9 cellular contexts compared by ENCODE assay signal in genomic region chr17:48995871-48996695, GRCh38. TPM values are rescaled to one million over a fixed set of nuclear protein-coding genes. Genes with fewer than 3 reads are reported as not detected.
DNase-seq lines count a peak whose midpoint lies in the region; ATAC-seq, FAIRE-seq and TF ChIP-seq lines count a peak whose summit lies in the region.
"Had no signal": no experiment of that assay in that cellular context is flagged by ENCODE, and none has a peak within 500 bp of the region (broad histone marks: within the 10 kb centered on the region; RNA-seq: fewer than 3 reads in every experiment).

No MANE protein-coding gene starts in this region.

- no peak for TF ChIP-seq POLR2A in endothelial cell of umbilical vein (IDR thresholded peaks at IDR 0.05; ENCODE audit: low read depth, low read length)

- no peaks in the 10 kb centered on the region for H3K36me3 Mint-ChIP-seq in activated CD4-positive, alpha-beta memory T cell treated with anti-CD3 and anti-CD28 coated beads for 36 hours
- H3K36me3 Mint-ChIP-seq in activated CD4-positive, alpha-beta memory T cell treated with anti-CD3 and anti-CD28 coated beads, Interleukin-2, amount 10 ng/mL, durations not matched to agents 7 days and 5 days (ENCODE audit: low read depth), result no peaks in the 10 kb centered on the region

- peaks cover 17% of the 10 kb centered on the region for H3K4me1 ChIP-seq in PC-9 (replicated peaks; ENCODE audit: insufficient read depth)
- H3K4me1 ChIP-seq in endothelial cell of umbilical vein (ENCODE audit: control insufficient read depth, extremely low read depth, insufficient read depth, low read length), result peaks cover 22% of the 10 kb centered on the region
- peaks cover 42% of the 10 kb centered on the region for H3K4me1 ChIP-seq in smooth muscle cell (ENCODE audit: low read depth)

- H3K4me2 ChIP-seq in PC-9 (peak overlapping the region; percentile 98), endothelial cell of umbilical vein (ENCODE audit: insufficient read depth, low read length) (peak overlapping the region; percentile 99), smooth muscle cell (peak overlapping the region; percentile 95)

- no peaks in the 10 kb centered on the region for H3K9me1 ChIP-seq in endothelial cell of umbilical vein (replicated peaks; ENCODE audit: control insufficient read depth, extremely low read depth, insufficient read depth, low read length)

- H3K27me3 ChIP-seq in PC-9 (ENCODE audit: insufficient read depth, low read depth) (no peaks in the 10 kb centered on the region), endothelial cell of umbilical vein (ENCODE audit: control insufficient read depth in 2 of 2, insufficient read depth in 2 of 2, low read length in 2 of 2) (peaks cover 22 to 46% of the 10 kb centered on the region in 2 experiments), smooth muscle cell (ENCODE audit: low read depth) (no peaks in the 10 kb centered on the region)

- H3K4me3 Mint-ChIP-seq in activated CD4-positive, alpha-beta memory T cell treated with anti-CD3 and anti-CD28 coated beads for 36 hours, result peak overlapping the region; percentile 49
- H3K4me3 Mint-ChIP-seq in activated CD4-positive, alpha-beta memory T cell treated with anti-CD3 and anti-CD28 coated beads, Interleukin-2, amount 10 ng/mL, durations not matched to agents 7 days and 5 days, result no peak overlapping the region

- H4K20me1 ChIP-seq in PC-9 (ENCODE audit: insufficient read depth), result no peaks in the 10 kb centered on the region; the same call in 1 of the 2 replicates
- H4K20me1 ChIP-seq in endothelial cell of umbilical vein (replicated peaks; ENCODE audit: control insufficient read depth, extremely low read depth, insufficient read depth, low read length), result no peaks in the 10 kb centered on the region
- H4K20me1 ChIP-seq in smooth muscle cell (ENCODE audit: low read depth), result peaks cover 10% of the 10 kb centered on the region

- intact Hi-C loops in activated CD4-positive, alpha-beta memory T cell treated with anti-CD3 and anti-CD28 coated beads for 36 hours (cut with micrococcal nuclease), result loop anchor here (10.0 kb wide), 1 partner anchor 271 kb away; the partner anchor contains the start of genes HOXB13, PRAC1 and PRAC2
- intact Hi-C loops in PC-9 (cut with micrococcal nuclease; ENCODE audit: unreplicated experiment) (loop anchor here (5.0 kb wide), 1 partner anchor 44 kb away; no protein-coding TSS in a partner anchor), endothelial cell of umbilical vein (cut with micrococcal nuclease) (loop anchor here (2.0 kb wide), 1 partner anchor 23 kb away; no protein-coding TSS in a partner anchor)

- H3K9me3 Mint-ChIP-seq in activated CD4-positive, alpha-beta memory T cell treated with anti-CD3 and anti-CD28 coated beads for 36 hours, result no peaks in the 10 kb centered on the region
- no peaks in the 10 kb centered on the region for H3K9me3 Mint-ChIP-seq in activated CD4-positive, alpha-beta memory T cell treated with anti-CD3 and anti-CD28 coated beads, Interleukin-2, amount 10 ng/mL, durations not matched to agents 7 days and 5 days

- peaks cover 30% of the 10 kb centered on the region for H3K4me1 Mint-ChIP-seq in activated CD4-positive, alpha-beta memory T cell treated with anti-CD3 and anti-CD28 coated beads for 36 hours (ENCODE audit: low read depth)
- peaks cover 31% of the 10 kb centered on the region for H3K4me1 Mint-ChIP-seq in activated CD4-positive, alpha-beta memory T cell treated with anti-CD3 and anti-CD28 coated beads, Interleukin-2, amount 10 ng/mL, durations not matched to agents 7 days and 5 days

- H3K9ac ChIP-seq in endothelial cell of umbilical vein (replicated peaks; ENCODE audit: extremely low read depth, insufficient read depth, low read length) (peak overlapping the region; percentile 92), smooth muscle cell (ENCODE audit: low read depth) (peak overlapping the region; percentile 71)

- H3K27ac ChIP-seq in PC-9 (no peak overlapping the region), endothelial cell of umbilical vein (ENCODE audit: insufficient read depth, low read depth, low read length) (no peak overlapping the region), smooth muscle cell (ENCODE audit: low read depth) (peak overlapping the region; percentile 84)
- H3K27ac ChIP-seq: skin epidermis had no signal

- no TSS peak for BruUV-seq in PC-9 (replicated peaks; lab: Mats Ljungman, UMichigan)
- no TSS peak for BruUV-seq in endothelial cell of umbilical vein (replicated peaks; lab: Mats Ljungman, UMichigan)

- peaks cover 37% of the 10 kb centered on the region for H3K79me2 ChIP-seq in PC-9 (ENCODE audit: low read depth)
- peaks cover 38% of the 10 kb centered on the region for H3K79me2 ChIP-seq in endothelial cell of umbilical vein (ENCODE audit: control insufficient read depth, insufficient read depth, low read length)
- H3K79me2 ChIP-seq in smooth muscle cell (ENCODE audit: low read depth), result peaks cover 75% of the 10 kb centered on the region

- dilution Hi-C loops in endothelial cell of umbilical vein (cut with MboI; ENCODE audit: extremely low pct_ligation_motif_present, low sequenced_read_pairs), result no loop called here

- no peaks in the 10 kb centered on the region for H3K9me2 ChIP-seq in PC-9 (ENCODE audit: insufficient read depth)

- CTCF ChIA-PET in activated CD4-positive, alpha-beta memory T cell treated with anti-CD3 and anti-CD28 coated beads for 36 hours (lab: Charles Lee), result no interaction called here
- CTCF ChIA-PET in activated CD4-positive, alpha-beta memory T cell treated with anti-CD3 and anti-CD28 coated beads, Interleukin-2, amount 10 ng/mL, durations not matched to agents 7 days and 5 days (lab: Charles Lee), result no interaction called here
- CTCF ChIA-PET in PC-9 (lab: Charles Lee) (no interaction called here), endothelial cell of umbilical vein (lab: Charles Lee) (interaction anchor here (1.1 to 9.9 kb wide), 4 partner anchors 8 to 42 kb away, joined by 4 to 133 read pairs (median 6); no protein-coding TSS in a partner anchor)

- no peak for DNase-seq in activated CD4-positive, alpha-beta memory T cell treated with anti-CD3 and anti-CD28 coated beads for 36 hours
- no peak for DNase-seq in activated CD4-positive, alpha-beta memory T cell treated with anti-CD3 and anti-CD28 coated beads, Interleukin-2, amount 10 ng/mL, durations not matched to agents 7 days and 5 days
- DNase-seq in PC-9 (no peak), endothelial cell of umbilical vein (ENCODE audit: low read depth, low spot score) (peak; percentile 47), smooth muscle cell (lab: John Stamatoyannopoulos, UW; ENCODE audit: unreplicated experiment) (peak; percentile 74), DMS153 (lab: John Stamatoyannopoulos, UW) (no peak), RPMI8226 (no peak)

- H2AFZ ChIP-seq in PC-9 (peak overlapping the region; percentile 96), endothelial cell of umbilical vein (ENCODE audit: low read depth, low read length) (peak overlapping the region; percentile 91), smooth muscle cell (ENCODE audit: low read depth) (peak overlapping the region; percentile 91)

- no peak overlapping the region for H3K27ac Mint-ChIP-seq in activated CD4-positive, alpha-beta memory T cell treated with anti-CD3 and anti-CD28 coated beads for 36 hours
- no peak overlapping the region for H3K27ac Mint-ChIP-seq in activated CD4-positive, alpha-beta memory T cell treated with anti-CD3 and anti-CD28 coated beads, Interleukin-2, amount 10 ng/mL, durations not matched to agents 7 days and 5 days

- H3F3A ChIP-seq in PC-9 (ENCODE audit: insufficient read depth, low read depth) (peaks cover 19% of the 10 kb centered on the region), smooth muscle cell (ENCODE audit: low read depth) (no peaks in the 10 kb centered on the region)

- POLR2A ChIA-PET in activated CD4-positive, alpha-beta memory T cell treated with anti-CD3 and anti-CD28 coated beads for 36 hours (lab: Charles Lee), result no interaction called here
- POLR2A ChIA-PET in activated CD4-positive, alpha-beta memory T cell treated with anti-CD3 and anti-CD28 coated beads, Interleukin-2, amount 10 ng/mL, durations not matched to agents 7 days and 5 days (lab: Charles Lee), result no interaction called here
- POLR2A ChIA-PET in PC-9 (lab: Charles Lee; ENCODE audit: unreplicated experiment), result interaction anchor here (0.7 kb wide), 1 partner anchor 16 kb away, joined by 5 read pairs; no protein-coding TSS in a partner anchor
- POLR2A ChIA-PET in endothelial cell of umbilical vein (lab: Charles Lee), result interaction anchor here (0.8 to 1.5 kb wide), 2 partner anchors 16 to 35 kb away, joined by 3 to 4 read pairs; no protein-coding TSS in a partner anchor

- ATAC-seq in GM18520 (IDR thresholded peaks at IDR 0.05; ENCODE audit: unreplicated experiment), result no peak

- H3K9me3 ChIP-seq in PC-9 (ENCODE audit: insufficient read depth, low read depth), result no peaks in the 10 kb centered on the region
- no peaks in the 10 kb centered on the region for H3K9me3 ChIP-seq in endothelial cell of umbilical vein (replicated peaks; ENCODE audit: control insufficient read depth, insufficient read depth, low read length)
- no peaks in the 10 kb centered on the region for H3K9me3 ChIP-seq in smooth muscle cell (replicated peaks; ENCODE audit: low read depth)

- peaks cover 68% of the 10 kb centered on the region for H3K27me3 Mint-ChIP-seq in activated CD4-positive, alpha-beta memory T cell treated with anti-CD3 and anti-CD28 coated beads for 36 hours
- peaks cover 79% of the 10 kb centered on the region for H3K27me3 Mint-ChIP-seq in activated CD4-positive, alpha-beta memory T cell treated with anti-CD3 and anti-CD28 coated beads, Interleukin-2, amount 10 ng/mL, durations not matched to agents 7 days and 5 days

- 0 out of 2 replicates have a peak, but pooled peaks cover 3% of the 10 kb centered on the region for H3K36me3 ChIP-seq in PC-9 (ENCODE audit: low read depth)
- no peaks in the 10 kb centered on the region for H3K36me3 ChIP-seq in endothelial cell of umbilical vein (ENCODE audit: control insufficient read depth in 2 of 2, extremely low read depth in 1 of 2, insufficient read depth in 2 of 2, low read length in 2 of 2)
- H3K36me3 ChIP-seq in smooth muscle cell (ENCODE audit: low read depth), result no peaks in the 10 kb centered on the region

- FAIRE-seq in endothelial cell of umbilical vein (lab: Jason Lieb, UNC), result no peak

- under 1% methylated on average over 56 of the region's 77 CpGs for WGBS in smooth muscle cell (ENCODE audit: low lambda C conversion rate)

- TF ChIP-seq CTCF in PC-9 (conservative IDR thresholded peaks at IDR 0.05), result no peak
- no peak for TF ChIP-seq CTCF in endothelial cell of umbilical vein (IDR thresholded peaks at IDR 0.05; ENCODE audit: extremely low read depth in 1 of 2, insufficient read depth in 1 of 2, low read depth in 1 of 2, low read length in 2 of 2)
- no peak for TF ChIP-seq CTCF in smooth muscle cell (IDR thresholded peaks at IDR 0.05; ENCODE audit: borderline replicate concordance, insufficient read depth, poor library complexity, severe bottlenecking)

- H3K4me3 ChIP-seq in PC-9, result peak overlapping the region; percentile 96; the same call in 1 of the 2 replicates
- H3K4me3 ChIP-seq in endothelial cell of umbilical vein (replicated peaks in 1 of 3; ENCODE audit: insufficient read depth in 1 of 3, low read depth in 1 of 3, low read length in 3 of 3), result peak overlapping the region; percentile 72 to 85 (median 82)
- H3K4me3 ChIP-seq in smooth muscle cell, result peak overlapping the region; percentile 96
- H3K4me3 ChIP-seq: skin epidermis had no signal

RNA-seq across cellular contexts. Expression of gene IGF2BP1, which starts 1.1 kb away (rescaled TPM):
- under 1 TPM; 0.22 to 0.29 TPM for total RNA-seq in activated CD4-positive, alpha-beta memory T cell treated with anti-CD3 and anti-CD28 coated beads for 36 hours
- not detected for total RNA-seq in activated CD4-positive, alpha-beta memory T cell treated with anti-CD3 and anti-CD28 coated beads, Interleukin-2, amount 10 ng/mL, durations not matched to agents 7 days and 5 days
- total RNA-seq in PC-9 (2021), result 56.5 and 57.4 TPM in 2 replicates
- 91.7 and 99.5 TPM in 2 replicates for total RNA-seq in endothelial cell of umbilical vein
- 8.6 and 9.5 TPM in 2 replicates for polyA plus RNA-seq in endothelial cell of umbilical vein
- polyA plus RNA-seq in endothelial cell of umbilical vein (2011; cell fraction: cytosol; rRNA removed), result 14.9 and 17.4 TPM in 2 replicates
- 44.6 and 46.9 TPM in 2 replicates for polyA plus RNA-seq in endothelial cell of umbilical vein (2011; cell fraction: nucleus; rRNA removed)
- 22.5 and 26.3 TPM in 2 replicates for polyA plus RNA-seq in endothelial cell of umbilical vein (2012)
- polyA minus RNA-seq in endothelial cell of umbilical vein, result 18.7 and 24.3 TPM in 2 replicates
- 13.1 TPM for polyA minus RNA-seq in endothelial cell of umbilical vein (2011; cell fraction: cytosol; rRNA and poly(A)+ RNA removed)
- 25.2 and 30.8 TPM in 2 replicates for polyA minus RNA-seq in endothelial cell of umbilical vein (2011; cell fraction: nucleus; rRNA and poly(A)+ RNA removed)
- 51.0 and 54.6 TPM in 2 replicates for total RNA-seq in smooth muscle cell
- polyA plus RNA-seq in smooth muscle cell, result 49.7 and 51.4 TPM in 2 replicates

RNA-seq across cellular contexts. Expression of gene GIP, which starts 27.7 kb away (rescaled TPM):
- not detected for total RNA-seq in activated CD4-positive, alpha-beta memory T cell treated with anti-CD3 and anti-CD28 coated beads for 36 hours
- total RNA-seq in activated CD4-positive, alpha-beta memory T cell treated with anti-CD3 and anti-CD28 coated beads, Interleukin-2, amount 10 ng/mL, durations not matched to agents 7 days and 5 days, result not detected
- total RNA-seq in PC-9 (2021), result not detected in 2 replicates
- not detected in 2 replicates for total RNA-seq in endothelial cell of umbilical vein
- polyA plus RNA-seq in endothelial cell of umbilical vein, result not detected in 2 replicates
- not detected in 2 replicates for polyA plus RNA-seq in endothelial cell of umbilical vein (2011; cell fraction: cytosol; rRNA removed)
- not detected in 2 replicates for polyA plus RNA-seq in endothelial cell of umbilical vein (2011; cell fraction: nucleus; rRNA removed)
- polyA plus RNA-seq in endothelial cell of umbilical vein (2012), result not detected in 2 replicates
- polyA minus RNA-seq in endothelial cell of umbilical vein, result not detected in 2 replicates
- polyA minus RNA-seq in endothelial cell of umbilical vein (2011; cell fraction: cytosol; rRNA and poly(A)+ RNA removed), result not detected
- not detected in 2 replicates for polyA minus RNA-seq in endothelial cell of umbilical vein (2011; cell fraction: nucleus; rRNA and poly(A)+ RNA removed)
- total RNA-seq in smooth muscle cell, result not detected in 2 replicates
- polyA plus RNA-seq in smooth muscle cell, result 1.6 and 1.9 TPM in 2 replicates

RNA-seq across cellular contexts. Expression of gene SNF8, which starts 51.4 kb away (rescaled TPM):
- 100 to 1,000 TPM in 1 of 2 experiments, 10 to 100 TPM in 1; 93.5 to 105 TPM for total RNA-seq in activated CD4-positive, alpha-beta memory T cell treated with anti-CD3 and anti-CD28 coated beads for 36 hours
- total RNA-seq in activated CD4-positive, alpha-beta memory T cell treated with anti-CD3 and anti-CD28 coated beads, Interleukin-2, amount 10 ng/mL, durations not matched to agents 7 days and 5 days, result 10 to 100 TPM; 94.9 to 97.9 TPM
- total RNA-seq in PC-9 (2021), result 103 and 118 TPM in 2 replicates
- total RNA-seq in endothelial cell of umbilical vein, result 166 and 173 TPM in 2 replicates
- 176 and 194 TPM in 2 replicates for polyA plus RNA-seq in endothelial cell of umbilical vein
- polyA plus RNA-seq in endothelial cell of umbilical vein (2011; cell fraction: cytosol; rRNA removed), result 179 and 209 TPM in 2 replicates
- 94.3 and 101 TPM in 2 replicates for polyA plus RNA-seq in endothelial cell of umbilical vein (2011; cell fraction: nucleus; rRNA removed)
- polyA plus RNA-seq in endothelial cell of umbilical vein (2012), result 145 and 159 TPM in 2 replicates
- 95.6 and 113 TPM in 2 replicates for polyA minus RNA-seq in endothelial cell of umbilical vein
- 67.4 TPM for polyA minus RNA-seq in endothelial cell of umbilical vein (2011; cell fraction: cytosol; rRNA and poly(A)+ RNA removed)
- 22.8 and 28.7 TPM in 2 replicates for polyA minus RNA-seq in endothelial cell of umbilical vein (2011; cell fraction: nucleus; rRNA and poly(A)+ RNA removed)
- total RNA-seq in smooth muscle cell, result 69.0 and 69.6 TPM in 2 replicates
- polyA plus RNA-seq in smooth muscle cell, result 260 and 263 TPM in 2 replicates

Comparison
In these comparisons a context has a peak if more than half of its experiments do, and no peak if none do; other contexts are left out.
1. DNase-seq: peak in endothelial cell of umbilical vein (single experiment) and smooth muscle cell (single experiment); none in activated CD4-positive, alpha-beta memory T cell treated with anti-CD3 and anti-CD28 coated beads for 36 hours (single experiment), activated CD4-positive, alpha-beta memory T cell treated with anti-CD3 and anti-CD28 coated beads, Interleukin-2, amount 10 ng/mL, durations not matched to agents 7 days and 5 days (single experiment), PC-9 (0 of 2), DMS153 (single experiment) and RPMI8226 (single experiment).
2. RNA of gene IGF2BP1, which starts 1.1 kb away (total RNA-seq): 91.7 to 99.5 TPM in endothelial cell of umbilical vein, 56.5 to 57.4 TPM in PC-9 and 51.0 to 54.6 TPM in smooth muscle cell; 0.22 to 0.29 TPM in activated CD4-positive, alpha-beta memory T cell treated with anti-CD3 and anti-CD28 coated beads for 36 hours and not detected in activated CD4-positive, alpha-beta memory T cell treated with anti-CD3 and anti-CD28 coated beads, Interleukin-2, amount 10 ng/mL, durations not matched to agents 7 days and 5 days; every median in the first group is over 10 times any median in the second.
3. POLR2A ChIA-PET loops: an anchor here in PC-9 (0.7 kb wide) and endothelial cell of umbilical vein (0.8 to 1.5 kb wide); none called in activated CD4-positive, alpha-beta memory T cell treated with anti-CD3 and anti-CD28 coated beads for 36 hours and activated CD4-positive, alpha-beta memory T cell treated with anti-CD3 and anti-CD28 coated beads, Interleukin-2, amount 10 ng/mL, durations not matched to agents 7 days and 5 days.
4. Peak in every context shown above with its lines, with median percentiles within 50 percentile points of each other: H2AFZ ChIP-seq, H3K4me2 ChIP-seq and H3K4me3 ChIP-seq.